ENCODE assay signal across 2 cellular contexts in genomic region chr3:182965861-182966366, GRCh38.
TF ChIP-seq lines count a peak whose summit lies in the region.

No MANE protein-coding gene starts in this region.

TF ChIP-seq in GM12878, 131 proteins besides CTCF, POLR2A, EP300 and RAD21 (continued from another document):
- TF ChIP-seq, protein P1, sequence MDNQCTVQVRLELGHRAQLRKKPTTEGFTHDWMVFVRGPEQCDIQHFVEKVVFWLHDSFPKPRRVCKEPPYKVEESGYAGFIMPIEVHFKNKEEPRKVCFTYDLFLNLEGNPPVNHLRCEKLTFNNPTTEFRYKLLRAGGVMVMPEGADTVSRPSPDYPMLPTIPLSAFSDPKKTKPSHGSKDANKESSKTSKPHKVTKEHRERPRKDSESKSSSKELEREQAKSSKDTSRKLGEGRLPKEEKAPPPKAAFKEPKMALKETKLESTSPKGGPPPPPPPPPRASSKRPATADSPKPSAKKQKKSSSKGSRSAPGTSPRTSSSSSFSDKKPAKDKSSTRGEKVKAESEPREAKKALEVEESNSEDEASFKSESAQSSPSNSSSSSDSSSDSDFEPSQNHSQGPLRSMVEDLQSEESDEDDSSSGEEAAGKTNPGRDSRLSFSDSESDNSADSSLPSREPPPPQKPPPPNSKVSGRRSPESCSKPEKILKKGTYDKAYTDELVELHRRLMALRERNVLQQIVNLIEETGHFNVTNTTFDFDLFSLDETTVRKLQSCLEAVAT (IDR thresholded peaks at IDR 0.05), result no peak
- no peak for TF ChIP-seq SRF (IDR thresholded peaks at IDR 0.05; ENCODE audit: low read depth in 2 of 2, low read length in 2 of 2)

TF ChIP-seq in HEK293T, 16 proteins besides CTCF, POLR2A, EP300 and RAD21 (continued from another document):
- no peak for TF ChIP-seq FOXA1 (IDR thresholded peaks at IDR 0.05)
- TF ChIP-seq ZNF384 (IDR thresholded peaks at IDR 0.05), result no peak
- TF ChIP-seq NFRKB (IDR thresholded peaks at IDR 0.05), result no peak
- no peak for TF ChIP-seq LEF1 (IDR thresholded peaks at IDR 0.05; ENCODE audit: borderline replicate concordance)
- no peak for TF ChIP-seq TARDBP (IDR thresholded peaks at IDR 0.05)
- TF ChIP-seq, protein P2, sequence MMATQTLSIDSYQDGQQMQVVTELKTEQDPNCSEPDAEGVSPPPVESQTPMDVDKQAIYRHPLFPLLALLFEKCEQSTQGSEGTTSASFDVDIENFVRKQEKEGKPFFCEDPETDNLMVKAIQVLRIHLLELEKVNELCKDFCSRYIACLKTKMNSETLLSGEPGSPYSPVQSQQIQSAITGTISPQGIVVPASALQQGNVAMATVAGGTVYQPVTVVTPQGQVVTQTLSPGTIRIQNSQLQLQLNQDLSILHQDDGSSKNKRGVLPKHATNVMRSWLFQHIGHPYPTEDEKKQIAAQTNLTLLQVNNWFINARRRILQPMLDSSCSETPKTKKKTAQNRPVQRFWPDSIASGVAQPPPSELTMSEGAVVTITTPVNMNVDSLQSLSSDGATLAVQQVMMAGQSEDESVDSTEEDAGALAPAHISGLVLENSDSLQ (IDR thresholded peaks at IDR 0.05), result no peak
- TF ChIP-seq CTBP1 (IDR thresholded peaks at IDR 0.05; ENCODE audit: borderline replicate concordance), result no peak
TF ChIP-seq in HEK293T: peak in this region for 0.
